Comparison of ENCODE assay signal across 23 cellular contexts in genomic region chr18:69088971-69089370, GRCh38.
"Had no signal": no experiment of that assay in that cellular context is flagged by ENCODE, and none has a peak within 500 bp of the region (broad histone marks: within the 10 kb centered on the region; RNA-seq: fewer than 3 reads in every experiment).

No MANE protein-coding gene starts in this region.

- H3K27ac ChIP-seq: HL-60, SJSA1, SK-N-MC had no signal

- H3K4me3 ChIP-seq: SJSA1, SK-N-MC had no signal

- H3K36me3 ChIP-seq: SJSA1 had no signal

- H3K9me3 ChIP-seq: SJSA1 had no signal

- H3K27me3 ChIP-seq: SJSA1 had no signal

- DNase-seq: KBM-7, MV-4-11, NCI-H1048, NCI-H1105, NCI-H1417, NCI-H1436 treated with DMSO at 0.1 percent for 48 hours, NCI-H1694, NCI-H187 treated with DMSO at 0.1 percent for 48 hours, NCI-H2081, NCI-H2107, NCI-H226, NCI-H446, NCI-H510A, NCI-H524 treated with DMSO at 0.1 percent for 48 hours, NCI-H69, NCI-H774, Right ventricle myocardium superior, RPMI8226, SIG-M5 had no signal

- FAIRE-seq: HTR-8/SVneo had no signal

- H3K4me1 ChIP-seq: SJSA1 had no signal
